Comparison of ENCODE assay signal across 1 cellular context in genomic region chr12:89234324-89235114, GRCh38.
TF ChIP-seq lines count a peak whose summit lies in the region.

No MANE protein-coding gene starts in this region.

TF ChIP-seq in IMR-90, 13 proteins besides CTCF, POLR2A, EP300 and RAD21:
- TF ChIP-seq RFX5 (IDR thresholded peaks at IDR 0.05; ENCODE audit: low read depth, low read length) (no peak), MAFK (IDR thresholded peaks at IDR 0.05; ENCODE audit: low read depth, low read length) (no peak), MAZ (IDR thresholded peaks at IDR 0.05; ENCODE audit: borderline replicate concordance, low read depth, low read length) (no peak), RCOR1 (IDR thresholded peaks at IDR 0.05; ENCODE audit: insufficient replicate concordance, low read length) (no peak), CEBPB (IDR thresholded peaks at IDR 0.05; ENCODE audit: low read depth, low read length) (no peak), FOS (IDR thresholded peaks at IDR 0.05; ENCODE audit: low read depth, low read length) (no peak), MXI1 (IDR thresholded peaks at IDR 0.05; ENCODE audit: borderline replicate concordance, low read depth, low read length) (no peak), NFE2L2 (IDR thresholded peaks at IDR 0.05; ENCODE audit: low read depth, low read length) (no peak), SMC3 (IDR thresholded peaks at IDR 0.05; ENCODE audit: low read depth, low read length) (no peak), CHD1 (IDR thresholded peaks at IDR 0.05; ENCODE audit: low read depth, low read length) (no peak), BHLHE40 (IDR thresholded peaks at IDR 0.05; ENCODE audit: low read depth, low read length) (no peak)
- TF ChIP-seq, protein P1, sequence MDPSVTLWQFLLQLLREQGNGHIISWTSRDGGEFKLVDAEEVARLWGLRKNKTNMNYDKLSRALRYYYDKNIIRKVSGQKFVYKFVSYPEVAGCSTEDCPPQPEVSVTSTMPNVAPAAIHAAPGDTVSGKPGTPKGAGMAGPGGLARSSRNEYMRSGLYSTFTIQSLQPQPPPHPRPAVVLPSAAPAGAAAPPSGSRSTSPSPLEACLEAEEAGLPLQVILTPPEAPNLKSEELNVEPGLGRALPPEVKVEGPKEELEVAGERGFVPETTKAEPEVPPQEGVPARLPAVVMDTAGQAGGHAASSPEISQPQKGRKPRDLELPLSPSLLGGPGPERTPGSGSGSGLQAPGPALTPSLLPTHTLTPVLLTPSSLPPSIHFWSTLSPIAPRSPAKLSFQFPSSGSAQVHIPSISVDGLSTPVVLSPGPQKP (IDR thresholded peaks at IDR 0.05; ENCODE audit: borderline replicate concordance, low read depth, low read length): no peak
- TF ChIP-seq, protein P2, sequence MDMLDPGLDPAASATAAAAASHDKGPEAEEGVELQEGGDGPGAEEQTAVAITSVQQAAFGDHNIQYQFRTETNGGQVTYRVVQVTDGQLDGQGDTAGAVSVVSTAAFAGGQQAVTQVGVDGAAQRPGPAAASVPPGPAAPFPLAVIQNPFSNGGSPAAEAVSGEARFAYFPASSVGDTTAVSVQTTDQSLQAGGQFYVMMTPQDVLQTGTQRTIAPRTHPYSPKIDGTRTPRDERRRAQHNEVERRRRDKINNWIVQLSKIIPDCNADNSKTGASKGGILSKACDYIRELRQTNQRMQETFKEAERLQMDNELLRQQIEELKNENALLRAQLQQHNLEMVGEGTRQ (IDR thresholded peaks at IDR 0.05; ENCODE audit: low read depth, low read length): no peak
TF ChIP-seq in IMR-90: peak in this region for 0.
